Comparison of ENCODE assay signal across 10 cellular contexts in genomic region chr11:96241351-96241841, GRCh38.
DNase-seq lines count a peak whose midpoint lies in the region; ATAC-seq and TF ChIP-seq lines count a peak whose summit lies in the region.
"Had no signal": no experiment of that assay in that cellular context is flagged by ENCODE, and none has a peak within 500 bp of the region (broad histone marks: within the 10 kb centered on the region; RNA-seq: fewer than 3 reads in every experiment).

No MANE protein-coding gene starts in this region.

- peak overlapping the region; percentile 68 for H3K27ac Mint-ChIP-seq in activated naive CD4-positive, alpha-beta T cell treated with anti-CD3 and anti-CD28 coated beads, Interleukin-2, amount 10 ng/mL, durations not matched to agents 7 days and 5 days
- peak overlapping the region; percentile 73 for H3K27ac Mint-ChIP-seq in type B pancreatic cell

- peak overlapping the region; percentile 52; the same call in 1 of the 2 replicates for H3K4me2 ChIP-seq in OCI-LY7 (ENCODE audit: low read length)

- H3K27me3 ChIP-seq in iPS-18a (ENCODE audit: control insufficient read depth, insufficient read depth, low read length): no peaks in the 10 kb centered on the region

- no peak overlapping the region for H3K27ac ChIP-seq in OCI-LY7 (ENCODE audit: low read depth, low read length, poor library complexity, severe bottlenecking)
- no peak overlapping the region for H3K27ac ChIP-seq in iPS-18a (ENCODE audit: low read length)
- no peak overlapping the region for H3K27ac ChIP-seq in RWPE1

- peak overlapping the region; percentile 86 for H2AFZ ChIP-seq in OCI-LY7 (ENCODE audit: low read length)

- no TSS peak for BruUV-seq in OCI-LY7 (replicated peaks; lab: Mats Ljungman, UMichigan)

- H3K36me3 ChIP-seq in OCI-LY7 (ENCODE audit: insufficient read depth, low read length) (no peaks in the 10 kb centered on the region), iPS-18a (ENCODE audit: control insufficient read depth, low read depth, low read length) (no peaks in the 10 kb centered on the region)

- H3K27me3 Mint-ChIP-seq in activated naive CD4-positive, alpha-beta T cell treated with anti-CD3 and anti-CD28 coated beads, Interleukin-2, amount 10 ng/mL, durations not matched to agents 7 days and 5 days: no peaks in the 10 kb centered on the region
- H3K27me3 Mint-ChIP-seq in type B pancreatic cell: no peaks in the 10 kb centered on the region

- H3K9me3 ChIP-seq in OCI-LY7 (ENCODE audit: low read length): no peaks in the 10 kb centered on the region
- H3K9me3 ChIP-seq in iPS-18a (ENCODE audit: control insufficient read depth, low read depth, low read length): no peaks in the 10 kb centered on the region

- peak overlapping the region; percentile 4 for H3K9ac ChIP-seq in iPS-18a (ENCODE audit: low read length)

- CTCF ChIA-PET in activated naive CD4-positive, alpha-beta T cell treated with anti-CD3 and anti-CD28 coated beads, Interleukin-2, amount 10 ng/mL, durations not matched to agents 7 days and 5 days (lab: Charles Lee): interaction anchor here (0.6 to 12.1 kb wide), 4 partner anchors 100 to 228 kb away, joined by 3 to 144 read pairs (median 4); partner anchors contain the start of gene MAML2
- CTCF ChIA-PET in OCI-LY7 (lab: Charles Lee; ENCODE audit: unreplicated experiment): no interaction called here
- CTCF ChIA-PET in RWPE1 (lab: Yijun Ruan, JAX): interaction anchor here (0.7 kb wide), 1 partner anchor 108 kb away, joined by 4 read pairs; no protein-coding TSS in a partner anchor

- H3K4me1 Mint-ChIP-seq in activated naive CD4-positive, alpha-beta T cell treated with anti-CD3 and anti-CD28 coated beads, Interleukin-2, amount 10 ng/mL, durations not matched to agents 7 days and 5 days: peaks cover 43% of the 10 kb centered on the region
- H3K4me1 Mint-ChIP-seq in type B pancreatic cell (ENCODE audit: unreplicated experiment): peaks cover 26% of the 10 kb centered on the region

- H3K79me2 ChIP-seq in OCI-LY7 (ENCODE audit: insufficient read depth, low read depth, low read length): no peaks in the 10 kb centered on the region

- ATAC-seq in GM18498 (IDR thresholded peaks at IDR 0.05; ENCODE audit: unreplicated experiment) (no peak), HG03025 (IDR thresholded peaks at IDR 0.05; ENCODE audit: low FRiP score, unreplicated experiment) (no peak)
- ATAC-seq: Right ventricle myocardium inferior had no signal

- no peaks in the 10 kb centered on the region for H4K20me1 ChIP-seq in OCI-LY7 (ENCODE audit: insufficient read depth, low read length)

- H3K4me3 Mint-ChIP-seq in activated naive CD4-positive, alpha-beta T cell treated with anti-CD3 and anti-CD28 coated beads, Interleukin-2, amount 10 ng/mL, durations not matched to agents 7 days and 5 days: no peak overlapping the region
- H3K4me3 Mint-ChIP-seq in type B pancreatic cell: peak overlapping the region; percentile 27

- H3K9me3 Mint-ChIP-seq in activated naive CD4-positive, alpha-beta T cell treated with anti-CD3 and anti-CD28 coated beads, Interleukin-2, amount 10 ng/mL, durations not matched to agents 7 days and 5 days: no peaks in the 10 kb centered on the region
- no peaks in the 10 kb centered on the region for H3K9me3 Mint-ChIP-seq in type B pancreatic cell

- intact Hi-C loops in OCI-LY7 (cut with micrococcal nuclease; ENCODE audit: unreplicated experiment): loop anchor here (1.0 to 10.0 kb wide), 4 partner anchors 151 to 447 kb away; partner anchors contain the start of genes CEP57 and JRKL

- no peaks in the 10 kb centered on the region for H3K36me3 Mint-ChIP-seq in activated naive CD4-positive, alpha-beta T cell treated with anti-CD3 and anti-CD28 coated beads, Interleukin-2, amount 10 ng/mL, durations not matched to agents 7 days and 5 days
- no peaks in the 10 kb centered on the region for H3K36me3 Mint-ChIP-seq in type B pancreatic cell

- no peaks in the 10 kb centered on the region for H3K9me2 ChIP-seq in OCI-LY7 (ENCODE audit: insufficient read depth, low read length)

- TF ChIP-seq CTCF in OCI-LY7 (conservative IDR thresholded peaks at IDR 0.05; ENCODE audit: low read length) (peak; percentile 69), type B pancreatic cell (conservative IDR thresholded peaks at IDR 0.05) (peak; percentile 53), RWPE1 (conservative IDR thresholded peaks at IDR 0.05; ENCODE audit: low read depth) (no peak)

- DNase-seq in activated naive CD4-positive, alpha-beta T cell treated with anti-CD3 and anti-CD28 coated beads, Interleukin-2, amount 10 ng/mL, durations not matched to agents 7 days and 5 days: no peak
- no peak for DNase-seq in activated naive CD4-positive, alpha-beta T cell (lab: John Stamatoyannopoulos, UW)
- peak; percentile 43 for DNase-seq in OCI-LY7 (ENCODE audit: low spot score)
- DNase-seq in type B pancreatic cell (ENCODE audit: extremely low spot score, unreplicated experiment): no peak
- DNase-seq in RWPE1 (ENCODE audit: low spot score): no peak
- DNase-seq: activated effector memory CD4-positive, alpha-beta T cell treated with Interleukin-2 at 50 U/mL for 16 hours had no signal

- POLR2A ChIA-PET in OCI-LY7 (lab: Charles Lee) (interaction anchor here (1.2 to 2.1 kb wide), 4 partner anchors 12 to 148 kb away, joined by 3 to 7 read pairs (median 5); partner anchors contain the start of genes CCDC82 and JRKL), RWPE1 (lab: Yijun Ruan, JAX; ENCODE audit: low non-redundant PET) (no interaction called here)

- H3K4me3 ChIP-seq in OCI-LY7 (ENCODE audit: low read depth, low read length, poor library complexity, severe bottlenecking): no peak overlapping the region
- no peak overlapping the region for H3K4me3 ChIP-seq in iPS-18a (ENCODE audit: low read length)

- H3K4me1 ChIP-seq in OCI-LY7 (ENCODE audit: insufficient read depth, low read length, poor library complexity, severe bottlenecking) (peaks cover 24% of the 10 kb centered on the region), iPS-18a (ENCODE audit: control insufficient read depth, low read depth, low read length) (peaks cover 23% of the 10 kb centered on the region)
